ENCODE assay signal across 1 cellular context in the genomic region with DNA sequence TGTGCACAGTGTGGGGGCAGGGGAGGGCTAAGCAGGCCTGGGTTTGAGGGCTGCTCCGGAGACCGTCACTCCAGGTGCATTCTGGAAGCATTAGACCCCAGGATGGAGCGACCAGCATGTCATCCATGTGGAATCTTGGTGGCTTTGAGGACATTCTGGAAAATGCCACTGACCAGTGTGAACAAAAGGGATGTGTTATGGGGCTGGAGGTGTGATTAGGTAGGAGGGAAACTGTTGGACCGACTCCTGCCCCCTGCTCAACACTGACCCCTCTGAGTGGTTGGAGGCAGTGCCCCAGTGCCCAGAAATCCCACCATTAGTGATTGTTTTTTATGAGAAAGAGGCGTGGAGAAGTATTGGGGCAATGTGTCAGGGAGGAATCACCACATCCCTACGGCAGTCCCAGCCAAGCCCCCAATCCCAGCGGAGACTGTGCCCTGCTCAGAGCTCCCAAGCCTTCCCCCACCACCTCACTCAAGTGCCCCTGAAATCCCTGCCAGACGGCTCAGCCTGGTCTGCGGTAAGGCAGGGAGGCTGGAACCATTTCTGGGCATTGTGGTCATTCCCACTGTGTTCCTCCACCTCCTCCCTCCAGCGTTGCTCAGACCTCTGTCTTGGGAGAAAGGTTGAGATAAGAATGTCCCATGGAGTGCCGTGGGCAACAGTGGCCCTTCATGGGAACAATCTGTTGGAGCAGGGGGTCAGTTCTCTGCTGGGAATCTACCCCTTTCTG.
TF ChIP-seq lines count a peak whose summit lies in the region.

No MANE protein-coding gene starts in this region.

TF ChIP-seq in HepG2, 621 proteins besides CTCF, POLR2A, EP300 and RAD21 (continued from another document and continues in another):
- TF ChIP-seq, protein P1, sequence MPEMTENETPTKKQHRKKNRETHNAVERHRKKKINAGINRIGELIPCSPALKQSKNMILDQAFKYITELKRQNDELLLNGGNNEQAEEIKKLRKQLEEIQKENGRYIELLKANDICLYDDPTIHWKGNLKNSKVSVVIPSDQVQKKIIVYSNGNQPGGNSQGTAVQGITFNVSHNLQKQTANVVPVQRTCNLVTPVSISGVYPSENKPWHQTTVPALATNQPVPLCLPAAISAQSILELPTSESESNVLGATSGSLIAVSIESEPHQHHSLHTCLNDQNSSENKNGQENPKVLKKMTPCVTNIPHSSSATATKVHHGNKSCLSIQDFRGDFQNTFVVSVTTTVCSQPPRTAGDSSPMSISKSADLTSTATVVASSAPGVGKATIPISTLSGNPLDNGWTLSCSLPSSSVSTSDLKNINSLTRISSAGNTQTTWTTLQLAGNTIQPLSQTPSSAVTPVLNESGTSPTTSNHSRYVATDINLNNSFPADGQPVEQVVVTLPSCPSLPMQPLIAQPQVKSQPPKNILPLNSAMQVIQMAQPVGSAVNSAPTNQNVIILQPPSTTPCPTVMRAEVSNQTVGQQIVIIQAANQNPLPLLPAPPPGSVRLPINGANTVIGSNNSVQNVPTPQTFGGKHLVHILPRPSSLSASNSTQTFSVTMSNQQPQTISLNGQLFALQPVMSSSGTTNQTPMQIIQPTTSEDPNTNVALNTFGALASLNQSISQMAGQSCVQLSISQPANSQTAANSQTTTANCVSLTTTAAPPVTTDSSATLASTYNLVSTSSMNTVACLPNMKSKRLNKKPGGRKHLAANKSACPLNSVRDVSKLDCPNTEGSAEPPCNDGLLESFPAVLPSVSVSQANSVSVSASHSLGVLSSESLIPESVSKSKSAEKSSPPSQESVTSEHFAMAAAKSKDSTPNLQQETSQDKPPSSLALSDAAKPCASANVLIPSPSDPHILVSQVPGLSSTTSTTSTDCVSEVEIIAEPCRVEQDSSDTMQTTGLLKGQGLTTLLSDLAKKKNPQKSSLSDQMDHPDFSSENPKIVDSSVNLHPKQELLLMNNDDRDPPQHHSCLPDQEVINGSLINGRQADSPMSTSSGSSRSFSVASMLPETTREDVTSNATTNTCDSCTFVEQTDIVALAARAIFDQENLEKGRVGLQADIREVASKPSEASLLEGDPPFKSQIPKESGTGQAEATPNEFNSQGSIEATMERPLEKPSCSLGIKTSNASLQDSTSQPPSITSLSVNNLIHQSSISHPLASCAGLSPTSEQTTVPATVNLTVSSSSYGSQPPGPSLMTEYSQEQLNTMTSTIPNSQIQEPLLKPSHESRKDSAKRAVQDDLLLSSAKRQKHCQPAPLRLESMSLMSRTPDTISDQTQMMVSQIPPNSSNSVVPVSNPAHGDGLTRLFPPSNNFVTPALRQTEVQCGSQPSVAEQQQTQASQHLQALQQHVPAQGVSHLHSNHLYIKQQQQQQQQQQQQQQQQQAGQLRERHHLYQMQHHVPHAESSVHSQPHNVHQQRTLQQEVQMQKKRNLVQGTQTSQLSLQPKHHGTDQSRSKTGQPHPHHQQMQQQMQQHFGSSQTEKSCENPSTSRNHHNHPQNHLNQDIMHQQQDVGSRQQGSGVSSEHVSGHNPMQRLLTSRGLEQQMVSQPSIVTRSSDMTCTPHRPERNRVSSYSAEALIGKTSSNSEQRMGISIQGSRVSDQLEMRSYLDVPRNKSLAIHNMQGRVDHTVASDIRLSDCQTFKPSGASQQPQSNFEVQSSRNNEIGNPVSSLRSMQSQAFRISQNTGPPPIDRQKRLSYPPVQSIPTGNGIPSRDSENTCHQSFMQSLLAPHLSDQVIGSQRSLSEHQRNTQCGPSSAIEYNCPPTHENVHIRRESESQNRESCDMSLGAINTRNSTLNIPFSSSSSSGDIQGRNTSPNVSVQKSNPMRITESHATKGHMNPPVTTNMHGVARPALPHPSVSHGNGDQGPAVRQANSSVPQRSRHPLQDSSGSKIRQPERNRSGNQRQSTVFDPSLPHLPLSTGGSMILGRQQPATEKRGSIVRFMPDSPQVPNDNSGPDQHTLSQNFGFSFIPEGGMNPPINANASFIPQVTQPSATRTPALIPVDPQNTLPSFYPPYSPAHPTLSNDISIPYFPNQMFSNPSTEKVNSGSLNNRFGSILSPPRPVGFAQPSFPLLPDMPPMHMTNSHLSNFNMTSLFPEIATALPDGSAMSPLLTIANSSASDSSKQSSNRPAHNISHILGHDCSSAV (CRISPR knock-in tag; IDR thresholded peaks at IDR 0.05; ENCODE audit: borderline replicate concordance), result no peak
- TF ChIP-seq FLYWCH1 (CRISPR knock-in tag; IDR thresholded peaks at IDR 0.05) (peak; percentile 69; the same call in 1 of the 2 replicates), AGO1 (IDR thresholded peaks at IDR 0.05; ENCODE audit: low read depth, low read length, poor library complexity, severe bottlenecking) (peak; percentile 40), MYC (CRISPR knock-in tag; IDR thresholded peaks at IDR 0.05; ENCODE audit: borderline replicate concordance) (peak; percentile 46; the same call in 1 of the 2 replicates), ATF7-NPFF (CRISPR knock-in tag; IDR thresholded peaks at IDR 0.05; ENCODE audit: low read depth) (peak; percentile 71; the same call in 1 of the 2 replicates), ZNF567 (CRISPR knock-in tag; IDR thresholded peaks at IDR 0.05; ENCODE audit: borderline replicate concordance) (no peak), SCMH1 (CRISPR knock-in tag; IDR thresholded peaks at IDR 0.05; ENCODE audit: borderline replicate concordance) (no peak), KLF13 (CRISPR knock-in tag; IDR thresholded peaks at IDR 0.05) (0 out of 2 replicates have a peak, but pooled peaks have one; percentile 34), ZFYVE20 (CRISPR knock-in tag; IDR thresholded peaks at IDR 0.05; ENCODE audit: borderline replicate concordance, low read depth) (no peak), ZNF501 (CRISPR knock-in tag; IDR thresholded peaks at IDR 0.05) (peak; percentile 31; the same call in 1 of the 2 replicates), GATAD2A (CRISPR knock-in tag; IDR thresholded peaks at IDR 0.05) (no peak), POLR2AphosphoS2 (IDR thresholded peaks at IDR 0.05; ENCODE audit: low read depth, low read length) (peak; percentile 87), BORCS8-MEF2B (CRISPR knock-in tag; IDR thresholded peaks at IDR 0.05) (peak; percentile 74; the same call in 1 of the 2 replicates), ZNF709 (CRISPR knock-in tag; IDR thresholded peaks at IDR 0.05) (no peak), ZNF556 (CRISPR knock-in tag; IDR thresholded peaks at IDR 0.05; ENCODE audit: borderline replicate concordance) (peak; percentile 71; the same call in 1 of the 2 replicates), NPAS2 (CRISPR knock-in tag; IDR thresholded peaks at IDR 0.05; ENCODE audit: borderline replicate concordance) (no peak), KMT2B (CRISPR knock-in tag; IDR thresholded peaks at IDR 0.05) (no peak), BHLHE40 (IDR thresholded peaks at IDR 0.05; ENCODE audit: low read length) (no peak), NFIC (IDR thresholded peaks at IDR 0.05; ENCODE audit: low read length) (no peak), SRSF9 (IDR thresholded peaks at IDR 0.05; ENCODE audit: borderline replicate concordance, insufficient read depth, low read depth, low read length, poor library complexity, severe bottlenecking) (no peak), ARNTL (CRISPR knock-in tag; IDR thresholded peaks at IDR 0.05) (no peak), FOXP1 (IDR thresholded peaks at IDR 0.05) (no peak), FOXP1 (CRISPR knock-in tag; IDR thresholded peaks at IDR 0.05) (no peak), ZNF329 (CRISPR knock-in tag; IDR thresholded peaks at IDR 0.05; ENCODE audit: low read depth) (no peak), ZNF431 (CRISPR knock-in tag; IDR thresholded peaks at IDR 0.05; ENCODE audit: borderline replicate concordance, low read depth) (no peak), MXI1 (IDR thresholded peaks at IDR 0.05; ENCODE audit: borderline replicate concordance, low read depth, low read length) (no peak), GLI4 (CRISPR knock-in tag; IDR thresholded peaks at IDR 0.05; ENCODE audit: borderline replicate concordance) (no peak), CCAR2 (optimal IDR thresholded peaks at IDR 0.05; ENCODE audit: low read depth, low read length) (no peak)
- TF ChIP-seq, protein P2, sequence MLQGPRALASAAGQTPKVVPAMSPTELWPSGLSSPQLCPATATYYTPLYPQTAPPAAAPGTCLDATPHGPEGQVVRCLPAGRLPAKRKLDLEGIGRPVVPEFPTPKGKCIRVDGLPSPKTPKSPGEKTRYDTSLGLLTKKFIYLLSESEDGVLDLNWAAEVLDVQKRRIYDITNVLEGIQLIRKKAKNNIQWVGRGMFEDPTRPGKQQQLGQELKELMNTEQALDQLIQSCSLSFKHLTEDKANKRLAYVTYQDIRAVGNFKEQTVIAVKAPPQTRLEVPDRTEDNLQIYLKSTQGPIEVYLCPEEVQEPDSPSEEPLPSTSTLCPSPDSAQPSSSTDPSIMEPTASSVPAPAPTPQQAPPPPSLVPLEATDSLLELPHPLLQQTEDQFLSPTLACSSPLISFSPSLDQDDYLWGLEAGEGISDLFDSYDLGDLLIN (CRISPR knock-in tag; IDR thresholded peaks at IDR 0.05; ENCODE audit: borderline replicate concordance), result 0 out of 2 replicates have a peak, but pooled peaks have one; percentile 50
- TF ChIP-seq, protein P3, sequence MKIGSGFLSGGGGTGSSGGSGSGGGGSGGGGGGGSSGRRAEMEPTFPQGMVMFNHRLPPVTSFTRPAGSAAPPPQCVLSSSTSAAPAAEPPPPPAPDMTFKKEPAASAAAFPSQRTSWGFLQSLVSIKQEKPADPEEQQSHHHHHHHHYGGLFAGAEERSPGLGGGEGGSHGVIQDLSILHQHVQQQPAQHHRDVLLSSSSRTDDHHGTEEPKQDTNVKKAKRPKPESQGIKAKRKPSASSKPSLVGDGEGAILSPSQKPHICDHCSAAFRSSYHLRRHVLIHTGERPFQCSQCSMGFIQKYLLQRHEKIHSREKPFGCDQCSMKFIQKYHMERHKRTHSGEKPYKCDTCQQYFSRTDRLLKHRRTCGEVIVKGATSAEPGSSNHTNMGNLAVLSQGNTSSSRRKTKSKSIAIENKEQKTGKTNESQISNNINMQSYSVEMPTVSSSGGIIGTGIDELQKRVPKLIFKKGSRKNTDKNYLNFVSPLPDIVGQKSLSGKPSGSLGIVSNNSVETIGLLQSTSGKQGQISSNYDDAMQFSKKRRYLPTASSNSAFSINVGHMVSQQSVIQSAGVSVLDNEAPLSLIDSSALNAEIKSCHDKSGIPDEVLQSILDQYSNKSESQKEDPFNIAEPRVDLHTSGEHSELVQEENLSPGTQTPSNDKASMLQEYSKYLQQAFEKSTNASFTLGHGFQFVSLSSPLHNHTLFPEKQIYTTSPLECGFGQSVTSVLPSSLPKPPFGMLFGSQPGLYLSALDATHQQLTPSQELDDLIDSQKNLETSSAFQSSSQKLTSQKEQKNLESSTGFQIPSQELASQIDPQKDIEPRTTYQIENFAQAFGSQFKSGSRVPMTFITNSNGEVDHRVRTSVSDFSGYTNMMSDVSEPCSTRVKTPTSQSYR (CRISPR knock-in tag; IDR thresholded peaks at IDR 0.05; ENCODE audit: borderline replicate concordance), result no peak
- TF ChIP-seq, protein P4, sequence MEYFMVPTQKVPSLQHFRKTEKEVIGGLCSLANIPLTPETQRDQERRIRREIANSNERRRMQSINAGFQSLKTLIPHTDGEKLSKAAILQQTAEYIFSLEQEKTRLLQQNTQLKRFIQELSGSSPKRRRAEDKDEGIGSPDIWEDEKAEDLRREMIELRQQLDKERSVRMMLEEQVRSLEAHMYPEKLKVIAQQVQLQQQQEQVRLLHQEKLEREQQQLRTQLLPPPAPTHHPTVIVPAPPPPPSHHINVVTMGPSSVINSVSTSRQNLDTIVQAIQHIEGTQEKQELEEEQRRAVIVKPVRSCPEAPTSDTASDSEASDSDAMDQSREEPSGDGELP (IDR thresholded peaks at IDR 0.05; ENCODE audit: borderline replicate concordance, low read depth), result no peak
- TF ChIP-seq, protein P5, sequence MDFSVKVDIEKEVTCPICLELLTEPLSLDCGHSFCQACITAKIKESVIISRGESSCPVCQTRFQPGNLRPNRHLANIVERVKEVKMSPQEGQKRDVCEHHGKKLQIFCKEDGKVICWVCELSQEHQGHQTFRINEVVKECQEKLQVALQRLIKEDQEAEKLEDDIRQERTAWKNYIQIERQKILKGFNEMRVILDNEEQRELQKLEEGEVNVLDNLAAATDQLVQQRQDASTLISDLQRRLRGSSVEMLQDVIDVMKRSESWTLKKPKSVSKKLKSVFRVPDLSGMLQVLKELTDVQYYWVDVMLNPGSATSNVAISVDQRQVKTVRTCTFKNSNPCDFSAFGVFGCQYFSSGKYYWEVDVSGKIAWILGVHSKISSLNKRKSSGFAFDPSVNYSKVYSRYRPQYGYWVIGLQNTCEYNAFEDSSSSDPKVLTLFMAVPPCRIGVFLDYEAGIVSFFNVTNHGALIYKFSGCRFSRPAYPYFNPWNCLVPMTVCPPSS (IDR thresholded peaks at IDR 0.05), result no peak
- TF ChIP-seq, protein P6, sequence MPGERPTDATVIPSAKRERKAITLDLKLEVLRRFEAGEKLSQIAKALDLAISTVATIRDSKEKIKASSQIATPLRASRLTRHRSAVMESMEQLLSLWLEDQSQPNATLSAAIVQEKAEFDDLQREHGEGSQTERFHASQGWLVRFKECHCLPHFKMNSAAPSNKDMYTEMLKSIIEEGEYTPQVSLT (CRISPR knock-in tag; IDR thresholded peaks at IDR 0.05; ENCODE audit: borderline replicate concordance, low read depth), result no peak
- TF ChIP-seq, protein P7, sequence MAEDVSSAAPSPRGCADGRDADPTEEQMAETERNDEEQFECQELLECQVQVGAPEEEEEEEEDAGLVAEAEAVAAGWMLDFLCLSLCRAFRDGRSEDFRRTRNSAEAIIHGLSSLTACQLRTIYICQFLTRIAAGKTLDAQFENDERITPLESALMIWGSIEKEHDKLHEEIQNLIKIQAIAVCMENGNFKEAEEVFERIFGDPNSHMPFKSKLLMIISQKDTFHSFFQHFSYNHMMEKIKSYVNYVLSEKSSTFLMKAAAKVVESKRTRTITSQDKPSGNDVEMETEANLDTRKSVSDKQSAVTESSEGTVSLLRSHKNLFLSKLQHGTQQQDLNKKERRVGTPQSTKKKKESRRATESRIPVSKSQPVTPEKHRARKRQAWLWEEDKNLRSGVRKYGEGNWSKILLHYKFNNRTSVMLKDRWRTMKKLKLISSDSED (CRISPR knock-in tag; IDR thresholded peaks at IDR 0.05), result no peak; the same call in 1 of the 2 replicates
- TF ChIP-seq, protein P8, sequence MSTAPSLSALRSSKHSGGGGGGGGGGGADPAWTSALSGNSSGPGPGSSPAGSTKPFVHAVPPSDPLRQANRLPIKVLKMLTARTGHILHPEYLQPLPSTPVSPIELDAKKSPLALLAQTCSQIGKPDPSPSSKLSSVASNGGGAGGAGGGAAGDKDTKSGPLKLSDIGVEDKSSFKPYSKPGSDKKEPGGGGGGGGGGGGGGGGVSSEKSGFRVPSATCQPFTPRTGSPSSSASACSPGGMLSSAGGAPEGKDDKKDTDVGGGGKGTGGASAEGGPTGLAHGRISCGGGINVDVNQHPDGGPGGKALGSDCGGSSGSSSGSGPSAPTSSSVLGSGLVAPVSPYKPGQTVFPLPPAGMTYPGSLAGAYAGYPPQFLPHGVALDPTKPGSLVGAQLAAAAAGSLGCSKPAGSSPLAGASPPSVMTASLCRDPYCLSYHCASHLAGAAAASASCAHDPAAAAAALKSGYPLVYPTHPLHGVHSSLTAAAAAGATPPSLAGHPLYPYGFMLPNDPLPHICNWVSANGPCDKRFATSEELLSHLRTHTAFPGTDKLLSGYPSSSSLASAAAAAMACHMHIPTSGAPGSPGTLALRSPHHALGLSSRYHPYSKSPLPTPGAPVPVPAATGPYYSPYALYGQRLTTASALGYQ (CRISPR knock-in tag; IDR thresholded peaks at IDR 0.05), result no peak
- TF ChIP-seq, protein P9, sequence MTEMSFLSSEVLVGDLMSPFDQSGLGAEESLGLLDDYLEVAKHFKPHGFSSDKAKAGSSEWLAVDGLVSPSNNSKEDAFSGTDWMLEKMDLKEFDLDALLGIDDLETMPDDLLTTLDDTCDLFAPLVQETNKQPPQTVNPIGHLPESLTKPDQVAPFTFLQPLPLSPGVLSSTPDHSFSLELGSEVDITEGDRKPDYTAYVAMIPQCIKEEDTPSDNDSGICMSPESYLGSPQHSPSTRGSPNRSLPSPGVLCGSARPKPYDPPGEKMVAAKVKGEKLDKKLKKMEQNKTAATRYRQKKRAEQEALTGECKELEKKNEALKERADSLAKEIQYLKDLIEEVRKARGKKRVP (CRISPR knock-in tag; IDR thresholded peaks at IDR 0.05), result no peak
